In genomic region chr20:48620486-48621255, GRCh38 we compare ENCODE assay signal across 8 cellular contexts.
DNase-seq lines count a peak whose midpoint lies in the region; ATAC-seq and FAIRE-seq lines count a peak whose summit lies in the region.

No MANE protein-coding gene starts in this region.

- DNase-seq in NOMO-1 treated with dmso at 0.1 percent for 144 hours (lab: John Stamatoyannopoulos, UW; ENCODE audit: unreplicated experiment) (peak; percentile 17), epidermal melanocyte (ENCODE audit: insufficient read length, low spot score) (peak; percentile 91)
- DNase-seq in activated CD8-positive, alpha-beta memory T cell treated with anti-CD3 and anti-CD28 coated beads, Interleukin-2, amount 50 U/mL, for 24 hours (ENCODE audit: extremely low read depth): peak; percentile 32
- DNase-seq in stimulated activated CD8-positive, alpha-beta memory T cell treated with anti-CD3 and anti-CD28 coated beads, Interleukin-15, amount 100 ng/mL, for 1 hour (ENCODE audit: low read depth): peak; percentile 32

- 5 to 9% methylated on average over 8 to 19 of the region's 24 CpGs for WGBS in mesodermal cell (ENCODE audit: insufficient coverage in 2 of 2), 2 experiments

- no peaks in the 10 kb centered on the region for H3K27me3 ChIP-seq in HUES48 (ENCODE audit: control insufficient read depth, insufficient read depth, low read length)

- H3K4me3 ChIP-seq in HUES48 (ENCODE audit: low read depth, low read length): peak overlapping the region; percentile 61
- peak overlapping the region; percentile 30 for H3K4me3 ChIP-seq in mesodermal cell (ENCODE audit: extremely low read depth, insufficient read depth, low read length, poor library complexity, severe bottlenecking)

- FAIRE-seq in G401.6 (lab: Jason Lieb, UNC): peak; percentile 51

- H3K27ac ChIP-seq in HUES48 (ENCODE audit: low read depth, low read length) (no peak overlapping the region), mesodermal cell (ENCODE audit: low read depth, low read length, severe bottlenecking) (no peak overlapping the region)

- no peak overlapping the region for H3K9ac ChIP-seq in HUES48 (ENCODE audit: low read depth, low read length)

- H3K9me3 ChIP-seq in HUES48 (ENCODE audit: control insufficient read depth, insufficient read depth, low read length): no peaks in the 10 kb centered on the region
- H3K9me3 ChIP-seq in mesodermal cell (ENCODE audit: control insufficient read depth, low read length): no peaks in the 10 kb centered on the region

- H3K36me3 ChIP-seq in HUES48 (ENCODE audit: control insufficient read depth, insufficient read depth, low read length) (no peaks in the 10 kb centered on the region; the same call in 1 of the 2 replicates), mesodermal cell (ENCODE audit: control insufficient read depth, insufficient read depth, low read length) (peaks cover 7% of the 10 kb centered on the region)

- H3K4me1 ChIP-seq in HUES48 (ENCODE audit: control insufficient read depth, insufficient read depth, low read length) (0 out of 2 replicates have a peak, but pooled peaks cover 2% of the 10 kb centered on the region), mesodermal cell (ENCODE audit: control insufficient read depth, insufficient read depth, low read length, poor library complexity, severe bottlenecking) (peaks cover 5% of the 10 kb centered on the region)

- no peak for ATAC-seq in GM21381 (IDR thresholded peaks at IDR 0.05; ENCODE audit: unreplicated experiment)

Comparison
In these comparisons a context has a peak if more than half of its experiments do, and no peak if none do; other contexts are left out.
1. DNase-seq: peak in every context shown above with its lines; median percentile 91 in epidermal melanocyte; 32 in activated CD8-positive, alpha-beta memory T cell treated with anti-CD3 and anti-CD28 coated beads, Interleukin-2, amount 50 U/mL, for 24 hours; 32 in stimulated activated CD8-positive, alpha-beta memory T cell treated with anti-CD3 and anti-CD28 coated beads, Interleukin-15, amount 100 ng/mL, for 1 hour; 17 in NOMO-1 treated with dmso at 0.1 percent for 144 hours.